Comparison of ENCODE assay signal across 9 cellular contexts in the genomic region with DNA sequence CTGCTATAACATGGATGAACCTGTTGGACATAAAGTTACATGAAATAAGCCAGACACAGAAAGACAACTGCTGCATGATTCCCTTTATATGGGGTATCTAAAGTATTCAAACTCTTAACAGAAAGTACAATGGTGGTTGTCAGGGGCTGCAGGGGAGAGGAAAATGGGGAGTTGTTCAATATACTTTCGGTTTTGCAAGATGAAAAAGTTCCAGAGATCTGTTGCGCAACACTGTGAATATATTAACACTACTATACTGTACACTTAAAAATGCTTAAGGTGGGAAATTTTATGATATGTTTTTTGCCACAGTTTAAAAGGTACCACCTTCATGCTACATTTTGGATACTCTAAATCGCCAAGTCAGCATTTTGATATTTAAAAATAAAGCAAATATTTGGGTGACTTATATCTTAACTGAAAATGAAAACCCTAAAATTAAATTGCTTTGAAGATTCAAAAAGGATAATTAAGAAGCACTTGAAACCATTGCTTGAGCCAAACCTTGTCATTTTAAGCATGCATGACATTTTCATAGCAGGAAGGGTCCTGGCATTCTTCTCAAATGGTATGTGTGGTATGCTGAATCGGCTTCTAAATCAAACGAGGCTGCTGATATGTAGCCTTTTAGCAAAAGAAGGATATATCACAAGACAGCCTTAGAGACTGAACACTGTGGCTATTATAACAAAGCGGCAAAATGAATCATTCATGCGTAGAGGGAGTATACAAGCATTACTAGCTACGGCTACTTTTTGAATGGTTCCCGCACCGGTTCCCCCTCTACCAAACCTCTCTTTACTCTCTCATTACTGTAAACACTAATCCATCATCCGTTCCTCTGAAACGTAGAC.
DNase-seq lines count a peak whose midpoint lies in the region; ATAC-seq, FAIRE-seq and TF ChIP-seq lines count a peak whose summit lies in the region.
"Had no signal": no experiment of that assay in that cellular context is flagged by ENCODE, and none has a peak within 500 bp of the region (broad histone marks: within the 10 kb centered on the region; RNA-seq: fewer than 3 reads in every experiment).

No MANE protein-coding gene starts in this region.

- H3K23ac ChIP-seq in H1 (ENCODE audit: insufficient read length) = no peak overlapping the region
- no peak overlapping the region for H3K23ac ChIP-seq in trophoblast cell (ENCODE audit: low read length)

- no peak overlapping the region for H4K12ac ChIP-seq in trophoblast cell (ENCODE audit: low read depth, low read length)

- H2BK20ac ChIP-seq in H1 (ENCODE audit: low read length) = no peak overlapping the region

- BruUV-seq in PC-3 (replicated peaks; lab: Mats Ljungman, UMichigan) = no TSS peak

- H3F3A ChIP-seq in PC-3 (ENCODE audit: low read length, unreplicated experiment) = peaks cover 14% of the 10 kb centered on the region

- H3K79me1 ChIP-seq in H1 (ENCODE audit: low read depth, low read length) = no peaks in the 10 kb centered on the region
- peaks cover 14% of the 10 kb centered on the region for H3K79me1 ChIP-seq in trophoblast cell (ENCODE audit: low read length)

- peak overlapping the region; percentile 49; the same call in 1 of the 2 replicates for H3K27ac ChIP-seq in PC-3 (ENCODE audit: low read length)
- no peak overlapping the region for H3K27ac ChIP-seq in H1 (ENCODE audit: low read depth, low read length)
- H3K27ac ChIP-seq in trophoblast cell (ENCODE audit: low read depth, low read length) = peak overlapping the region; percentile 78

- H3K9me2 ChIP-seq in PC-3 (replicated peaks; ENCODE audit: low read length) = no peaks in the 10 kb centered on the region

- no peaks in the 10 kb centered on the region for H4K20me1 ChIP-seq in PC-3 (ENCODE audit: low read length)
- H4K20me1 ChIP-seq in H1 (replicated peaks in 1 of 2; ENCODE audit: control insufficient read depth in 1 of 2, insufficient read depth in 2 of 2, low read length in 2 of 2) = peaks cover 5 to 28% of the 10 kb centered on the region in 2 experiments

- H3K27me3 ChIP-seq in PC-3 (ENCODE audit: low read length) = no peaks in the 10 kb centered on the region
- H3K27me3 ChIP-seq in H1 (replicated peaks in 1 of 4; ENCODE audit: control insufficient read depth in 3 of 4, extremely low read depth in 1 of 4, insufficient read depth in 3 of 4, low read length in 3 of 4) = no peaks in the 10 kb centered on the region
- no peaks in the 10 kb centered on the region for H3K27me3 ChIP-seq in trophoblast cell (ENCODE audit: insufficient read depth, low read length)

- H3K4ac ChIP-seq in H1 (replicated peaks; ENCODE audit: insufficient read length, low read depth, low read length) (no peak overlapping the region), trophoblast cell (ENCODE audit: low read depth, low read length) (no peak overlapping the region)

- H2BK12ac ChIP-seq in H1 (ENCODE audit: low read depth, low read length) (no peak overlapping the region), trophoblast cell (ENCODE audit: low read length) (no peak overlapping the region)

- intact Hi-C loops in PC-3 (cut with micrococcal nuclease) = no loop called here

- H3K79me2 ChIP-seq in PC-3 (ENCODE audit: low read length) = peaks cover 75% of the 10 kb centered on the region
- H3K79me2 ChIP-seq in H1 (ENCODE audit: control insufficient read depth in 1 of 2, insufficient read depth in 2 of 2, low read length in 2 of 2) = peaks cover 0 to 98% of the 10 kb centered on the region in 2 experiments; a peak in 3 of 4 replicates
- H3K79me2 ChIP-seq in trophoblast cell (ENCODE audit: control insufficient read depth, insufficient read depth, low read length, poor library complexity) = peaks cover 3% of the 10 kb centered on the region

- POLR2A ChIA-PET in PC-3 (lab: Charles Lee; ENCODE audit: unreplicated experiment) (no interaction called here), H1 (lab: Charles Lee; ENCODE audit: partially characterized antibody) (interaction anchor here (0.7 to 1.9 kb wide), 2 partner anchors 11 to 24 kb away, joined by 3 to 4 read pairs; no protein-coding TSS in a partner anchor)

- H3K18ac ChIP-seq in H1 (ENCODE audit: extremely low read depth, low read length) = no peak overlapping the region
- no peak overlapping the region for H3K18ac ChIP-seq in trophoblast cell (ENCODE audit: low read length)

- TF ChIP-seq CTCF in PC-3 (conservative IDR thresholded peaks at IDR 0.05; ENCODE audit: low read depth, low read length) = no peak
- no peak for TF ChIP-seq CTCF in H1 (IDR thresholded peaks at IDR 0.05; ENCODE audit: control extremely low read depth in 1 of 3, insufficient read depth in 1 of 3, low read depth in 1 of 3, low read length in 3 of 3)

- 79% methylated on average over 12 of the region's 12 CpGs; no CpG with 5 or more reads in 1 of the 2 experiments for WGBS in H1 (ENCODE audit: extremely low coverage in 1 of 2, insufficient coverage in 1 of 2, insufficient read length in 1 of 2, insufficient replicate concordance in 2 of 2, low coverage in 1 of 2, low lambda C conversion rate in 2 of 2, missing lambda C conversion rate in 1 of 2), 2 experiments
- no CpG with 5 or more reads among the region's 12 CpGs for WGBS in trophoblast cell (ENCODE audit: extremely low coverage, insufficient coverage, insufficient read length)

- H3K4me3 ChIP-seq in PC-3 (ENCODE audit: low read length) (no peak overlapping the region), H1 (ENCODE audit: extremely low read depth in 1 of 4, insufficient read depth in 2 of 4, low read depth in 3 of 4, low read length in 4 of 4) (no peak overlapping the region), trophoblast cell (ENCODE audit: low read depth, low read length) (no peak overlapping the region)

- H3K56ac ChIP-seq in H1 (replicated peaks; ENCODE audit: insufficient read length, low read depth, low read length) = no peak overlapping the region

- no peak overlapping the region for H3K9ac ChIP-seq in PC-3 (ENCODE audit: low read length)
- no peak overlapping the region for H3K9ac ChIP-seq in H1 (replicated peaks in 1 of 4; ENCODE audit: extremely low read depth in 1 of 4, low read depth in 3 of 4, low read length in 3 of 4)
- H3K9ac ChIP-seq in trophoblast cell (ENCODE audit: low read length) = no peak overlapping the region

- H4K91ac ChIP-seq in H1 (replicated peaks; ENCODE audit: insufficient read length, low read length) (no peak overlapping the region), trophoblast cell (ENCODE audit: low read depth, low read length) (no peak overlapping the region)

- H2BK120ac ChIP-seq in H1 (replicated peaks; ENCODE audit: low read depth, low read length) (no peak overlapping the region), trophoblast cell (ENCODE audit: insufficient read depth, low read length, poor library complexity) (no peak overlapping the region)

- no peak overlapping the region for H2AFZ ChIP-seq in PC-3 (ENCODE audit: low read length)
- H2AFZ ChIP-seq in H1 (ENCODE audit: low read length) = no peak overlapping the region
- no peak overlapping the region for H2AFZ ChIP-seq in trophoblast cell (ENCODE audit: insufficient read depth, low read length, poor library complexity)

- H3K14ac ChIP-seq in H1 (ENCODE audit: insufficient read length) (no peak overlapping the region), trophoblast cell (ENCODE audit: low read length) (no peak overlapping the region)

- H2BK15ac ChIP-seq in H1 (ENCODE audit: low read length) = no peak overlapping the region

- TF ChIP-seq RAD21 in H1 (IDR thresholded peaks at IDR 0.05 in 1 of 2, conservative IDR thresholded peaks at IDR 0.05 in 1 of 2; ENCODE audit: low read depth in 2 of 2, low read length in 2 of 2) = no peak

- DNase-seq in ELR (ENCODE audit: low read depth) (peak; percentile 79), PC-3 (no peak), H1 (ENCODE audit: low read depth in 1 of 2, low spot score in 2 of 2) (no peak), trophoblast cell (peak in 1 of 2 donors; percentile 42), Kasumi-1 (lab: John Stamatoyannopoulos, UW) (no peak), NCI-H128 (lab: John Stamatoyannopoulos, UW; ENCODE audit: unreplicated experiment) (no peak)
- DNase-seq: NCI-H2081 had no signal

- H3K9me3 ChIP-seq in PC-3 (ENCODE audit: low read length) = no peaks in the 10 kb centered on the region
- no peaks in the 10 kb centered on the region for H3K9me3 ChIP-seq in H1 (ENCODE audit: insufficient read depth in 2 of 2, low read depth in 1 of 2, low read length in 1 of 2)
- no peaks in the 10 kb centered on the region for H3K9me3 ChIP-seq in trophoblast cell (ENCODE audit: insufficient read depth, low read depth, low read length)

- H4K8ac ChIP-seq in H1 (ENCODE audit: extremely low read depth, insufficient read depth, low read length) = no peak overlapping the region
- H4K8ac ChIP-seq in trophoblast cell (ENCODE audit: low read depth, low read length) = no peak overlapping the region

- peak; percentile 19 for FAIRE-seq in H1 (lab: Jason Lieb, UNC)

- H2BK5ac ChIP-seq in H1 (ENCODE audit: low read depth, low read length) (no peak overlapping the region), trophoblast cell (ENCODE audit: low read depth, low read length, poor library complexity) (no peak overlapping the region)

- no peaks in the 10 kb centered on the region; the same call in 1 of the 2 replicates for H3K23me2 ChIP-seq in H1 (ENCODE audit: low read depth, low read length)

- H3K4me1 ChIP-seq in PC-3 (ENCODE audit: insufficient read depth, low read length) = peaks cover 26% of the 10 kb centered on the region
- peaks cover 0 to 26% (median 12%) of the 10 kb centered on the region in 4 experiments; a peak in 5 of 7 replicates for H3K4me1 ChIP-seq in H1 (replicated peaks in 1 of 4; ENCODE audit: control insufficient read depth in 3 of 4, insufficient read depth in 4 of 4, low read length in 3 of 4)
- H3K4me1 ChIP-seq in trophoblast cell (ENCODE audit: control insufficient read depth in 1 of 2, insufficient read depth in 2 of 2, low read length in 2 of 2) = peaks cover 6 to 21% of the 10 kb centered on the region in 2 experiments

- no peak for TF ChIP-seq POLR2A in H1 (IDR thresholded peaks at IDR 0.05; ENCODE audit: control extremely low read depth in 1 of 2, low read depth in 2 of 2, low read length in 2 of 2)

- ATAC-seq in PC-3 (no peak), HG03469 (IDR thresholded peaks at IDR 0.05; ENCODE audit: unreplicated experiment) (no peak), HG03280 (IDR thresholded peaks at IDR 0.05; ENCODE audit: unreplicated experiment) (no peak)

- TF ChIP-seq EP300 in H1 (IDR thresholded peaks at IDR 0.05; ENCODE audit: borderline replicate concordance in 1 of 2, low read depth in 2 of 2, low read length in 2 of 2) = no peak

- CTCF ChIA-PET in PC-3 (lab: Charles Lee) = no interaction called here
- CTCF ChIA-PET in H1 (lab: Charles Lee; ENCODE audit: partially characterized antibody) = no interaction called here

- H2AK5ac ChIP-seq in H1 (ENCODE audit: low read depth, low read length) (no peak overlapping the region), trophoblast cell (ENCODE audit: low read length) (no peak overlapping the region)

- H3K4me2 ChIP-seq in PC-3 (ENCODE audit: low read length) (no peak overlapping the region), H1 (ENCODE audit: insufficient read depth in 1 of 2, low read depth in 2 of 2, low read length in 2 of 2) (no peak overlapping the region; a peak in 1 of 4 replicates), trophoblast cell (ENCODE audit: low read length) (no peak overlapping the region)

- no peak overlapping the region for H4K5ac ChIP-seq in H1 (ENCODE audit: insufficient read length, low read depth, low read length)

- H3K36me3 ChIP-seq in PC-3 (ENCODE audit: low read depth, low read length) (peaks cover 43% of the 10 kb centered on the region), H1 (ENCODE audit: control insufficient read depth in 2 of 4, insufficient read depth in 4 of 4, low read length in 3 of 4) (peaks cover 0 to 30% (median 2%) of the 10 kb centered on the region in 4 experiments; a peak in 5 of 8 replicates), trophoblast cell (ENCODE audit: control insufficient read depth in 1 of 2, insufficient read depth in 2 of 2, low read length in 2 of 2) (peaks cover 3% of the 10 kb centered on the region in 2 experiments)
